Comparison of ENCODE assay signal across 28 cellular contexts in genomic region chr6:130754786-130755367, GRCh38.
"Had no signal": no experiment of that assay in that cellular context is flagged by ENCODE, and none has a peak within 500 bp of the region (broad histone marks: within the 10 kb centered on the region; RNA-seq: fewer than 3 reads in every experiment).

No MANE protein-coding gene starts in this region.

- H3K27me3 Mint-ChIP-seq: activated B cell treated with CpG ODN at 0.5 μM for 24 hours; activated CD4-positive, alpha-beta memory T cell treated with anti-CD3 and anti-CD28 coated beads for 36 hours; activated naive CD8-positive, alpha-beta T cell; activated naive CD8-positive, alpha-beta T cell treated with anti-CD3 and anti-CD28 coated beads, Interleukin-2, amount 50 U/mL, for 24 hours; brain had no signal

- H3K4me3 Mint-ChIP-seq: activated B cell treated with CpG ODN at 0.5 μM for 24 hours; activated CD4-positive, alpha-beta memory T cell treated with anti-CD3 and anti-CD28 coated beads for 36 hours; activated naive CD4-positive, alpha-beta T cell treated with anti-CD3 and anti-CD28 coated beads, Interleukin-2, amount 10 ng/mL, durations not matched to agents 7 days and 5 days; activated naive CD8-positive, alpha-beta T cell; activated naive CD8-positive, alpha-beta T cell treated with anti-CD3 and anti-CD28 coated beads, Interleukin-2, amount 50 U/mL, for 24 hours; brain had no signal

- H3K36me3 ChIP-seq: SJCRH30 had no signal

- H3K36me3 Mint-ChIP-seq: activated CD4-positive, alpha-beta memory T cell treated with anti-CD3 and anti-CD28 coated beads for 36 hours; activated naive CD4-positive, alpha-beta T cell treated with anti-CD3 and anti-CD28 coated beads, Interleukin-2, amount 10 ng/mL, durations not matched to agents 7 days and 5 days; brain had no signal

- H3K27ac Mint-ChIP-seq: activated B cell treated with CpG ODN at 0.5 μM for 24 hours; activated CD4-positive, alpha-beta memory T cell treated with anti-CD3 and anti-CD28 coated beads for 36 hours; activated naive CD4-positive, alpha-beta T cell treated with anti-CD3 and anti-CD28 coated beads, Interleukin-2, amount 10 ng/mL, durations not matched to agents 7 days and 5 days; activated naive CD8-positive, alpha-beta T cell; activated naive CD8-positive, alpha-beta T cell treated with anti-CD3 and anti-CD28 coated beads, Interleukin-2, amount 50 U/mL, for 24 hours; brain had no signal

- H3K9me3 ChIP-seq: SJCRH30 had no signal

- H3K4me1 Mint-ChIP-seq: activated naive CD8-positive, alpha-beta T cell treated with anti-CD3 and anti-CD28 coated beads, Interleukin-2, amount 50 U/mL, for 24 hours had no signal

- H3K4me3 ChIP-seq: SJCRH30, SK-N-MC had no signal

- DNase-seq: activated B cell treated with CpG ODN at 0.5 μM for 24 hours; activated CD4-positive, alpha-beta memory T cell treated with anti-CD3 and anti-CD28 coated beads for 36 hours; activated CD4-positive, alpha-beta T cell treated with anti-CD3 and anti-CD28 coated beads for 4 hours; activated CD4-positive, alpha-beta T cell treated with anti-CD3 and anti-CD28 coated beads, Interleukin-2, amount 50 U/mL, for 1 hour; activated CD4-positive, CD25-positive, alpha-beta regulatory T cell treated with anti-CD3 and anti-CD28 coated beads, Interleukin-2, amount 50 U/mL, for 72 hours; activated CD8-positive, alpha-beta memory T cell treated with anti-CD3 and anti-CD28 coated beads, Interleukin-2, amount 50 U/mL, for 4 hours; activated effector memory CD4-positive, alpha-beta T cell treated with Interleukin-2 at 50 U/mL for 16 hours; activated naive CD4-positive, alpha-beta T cell treated with anti-CD3 and anti-CD28 coated beads, Interleukin-2, amount 10 ng/mL, durations not matched to agents 7 days and 5 days; activated naive CD8-positive, alpha-beta T cell treated with anti-CD3 and anti-CD28 coated beads, Interleukin-2, amount 50 U/mL, for 24 hours; activated T-cell treated with anti-CD3 and anti-CD28 coated beads, Interleukin-2, amount 50 U/mL, for 48 hours; anterior cingulate cortex; caudate nucleus; cerebellar nuclear complex; Karpas-422; NCI-H1105; NCI-H1417 treated with DMSO at 0.1 percent for 48 hours; NCI-H187 treated with DMSO at 0.1 percent for 48 hours; NCI-H2081; NCI-H345; NCI-H524 treated with DMSO at 0.1 percent for 48 hours; SHP77; SJCRH30 had no signal

- H3K27ac ChIP-seq: SJCRH30, SK-N-MC had no signal

- FAIRE-seq: bronchial epithelial cell, TTC549 had no signal

- ATAC-seq: activated naive CD8-positive, alpha-beta T cell treated with anti-CD3 and anti-CD28 coated beads, Interleukin-2, amount 50 U/mL, for 24 hours; Panc1 had no signal

- H3K27me3 ChIP-seq: SJCRH30 had no signal

- H3K4me1 ChIP-seq: SJCRH30 had no signal
